In genomic region chr15:68658641-68659358, GRCh38 we compare ENCODE assay signal across 18 cellular contexts.
A peak's percentile ranks its signal among the peaks of the same experiment; 100 is the strongest.
DNase-seq lines count a peak whose midpoint lies in the region; ATAC-seq and TF ChIP-seq lines count a peak whose summit lies in the region.
"Had no signal": no experiment of that assay in that cellular context is flagged by ENCODE, and none has a peak within 500 bp of the region (broad histone marks: within the 10 kb centered on the region; RNA-seq: fewer than 3 reads in every experiment).

No MANE protein-coding gene starts in this region.

- no peak overlapping the region for H3K4me2 ChIP-seq in IMR-90 (ENCODE audit: low read depth, low read length)

- in situ Hi-C loops in IMR-90 (cut with MboI; ENCODE audit: low sequenced_read_pairs), result no loop called here

- H3K18ac ChIP-seq in IMR-90 (ENCODE audit: low read depth, low read length), result no peak overlapping the region

- TF ChIP-seq POLR2A in IMR-90 (IDR thresholded peaks at IDR 0.05; ENCODE audit: low read depth, low read length), result no peak

- no peaks in the 10 kb centered on the region for H3K9me3 ChIP-seq in IMR-90 (ENCODE audit: control insufficient read depth, insufficient read depth, low read length)
- H3K9me3 ChIP-seq: lower lobe of right lung had no signal

- no peak overlapping the region for H3K56ac ChIP-seq in IMR-90 (ENCODE audit: extremely low read depth, insufficient read depth, low read length)

- no peak overlapping the region for H3K14ac ChIP-seq in IMR-90 (replicated peaks; ENCODE audit: low read depth, low read length)

- H3K9ac ChIP-seq in IMR-90 (ENCODE audit: low read depth, low read length), result no peak overlapping the region
- H3K9ac ChIP-seq: parathyroid adenoma had no signal

- intact Hi-C loops in IMR-90 (cut with micrococcal nuclease) (no loop called here), dorsolateral prefrontal cortex (cut with DNase I) (loop anchor here in 1 of 2 donors (2.0 to 5.0 kb wide), 2 partner anchors 16 to 101 kb away; no protein-coding TSS in a partner anchor), sciatic nerve (cut with DNase I) (no loop called here)

- no peaks in the 10 kb centered on the region for H3K36me3 Mint-ChIP-seq in stimulated activated effector memory CD8-positive, alpha-beta T cell treated with anti-CD3 and anti-CD28 coated beads, Interleukin-12 subunit alpha, Interleukin-12 subunit beta, amount 100 ng/mL, for 72 hours
- H3K36me3 Mint-ChIP-seq: activated CD4-positive, alpha-beta memory T cell treated with anti-CD3 and anti-CD28 coated beads for 36 hours; activated naive CD4-positive, alpha-beta T cell treated with anti-CD3 and anti-CD28 coated beads, Interleukin-2, amount 50 U/mL, for 24 hours had no signal

- no peak overlapping the region for H2BK20ac ChIP-seq in IMR-90 (ENCODE audit: low read depth, low read length)

- no peak overlapping the region for H3K4me3 Mint-ChIP-seq in stimulated activated effector memory CD8-positive, alpha-beta T cell treated with anti-CD3 and anti-CD28 coated beads, Interleukin-12 subunit alpha, Interleukin-12 subunit beta, amount 100 ng/mL, for 72 hours
- H3K4me3 Mint-ChIP-seq: activated CD4-positive, alpha-beta memory T cell treated with anti-CD3 and anti-CD28 coated beads for 36 hours; activated naive CD4-positive, alpha-beta T cell treated with anti-CD3 and anti-CD28 coated beads, Interleukin-2, amount 50 U/mL, for 24 hours had no signal

- ATAC-seq in IMR-90 (ENCODE audit: low read depth) (0 out of 2 replicates have a peak, but pooled peaks have one; percentile 32), sciatic nerve (no peak)
- no peak for ATAC-seq in stimulated activated effector memory CD8-positive, alpha-beta T cell treated with anti-CD3 and anti-CD28 coated beads, Interleukin-12 subunit alpha, Interleukin-12 subunit beta, amount 100 ng/mL, for 72 hours

- H3K79me1 ChIP-seq in IMR-90 (ENCODE audit: low read depth in 1 of 2, low read length in 2 of 2), result no peaks in the 10 kb centered on the region

- dilution Hi-C loops in IMR-90 (cut with HindIII; ENCODE audit: low sequenced_read_pairs, unreplicated experiment), result no loop called here

- no peak overlapping the region for H2BK120ac ChIP-seq in IMR-90 (ENCODE audit: low read depth, low read length)

- CTCF ChIA-PET in IMR-90 (lab: Yijun Ruan, JAX), result interaction anchor here (1.3 kb wide), 1 partner anchor 14 kb away, joined by 8 read pairs; no protein-coding TSS in a partner anchor

- no peak overlapping the region for H3K4ac ChIP-seq in IMR-90 (ENCODE audit: low read depth, low read length)

- no peaks in the 10 kb centered on the region for H3K9me3 Mint-ChIP-seq in stimulated activated effector memory CD8-positive, alpha-beta T cell treated with anti-CD3 and anti-CD28 coated beads, Interleukin-12 subunit alpha, Interleukin-12 subunit beta, amount 100 ng/mL, for 72 hours

- no peaks in the 10 kb centered on the region for H3K4me1 ChIP-seq in IMR-90 (ENCODE audit: control insufficient read depth, insufficient read depth, low read length)
- H3K4me1 ChIP-seq: esophagus muscularis mucosa, lower lobe of right lung, parathyroid adenoma had no signal

- H3K27me3 ChIP-seq in IMR-90 (ENCODE audit: control insufficient read depth, insufficient read depth, low read length) (no peaks in the 10 kb centered on the region), dorsolateral prefrontal cortex (no peaks in the 10 kb centered on the region)

- DNase-seq in NCI-H524 (lab: John Stamatoyannopoulos, UW), result peak; percentile 55 to 75
- no peak for DNase-seq in NCI-H524 treated with DMSO at 0.1 percent for 48 hours (lab: John Stamatoyannopoulos, UW)
- no peak for DNase-seq in IMR-90
- DNase-seq in dorsolateral prefrontal cortex, result peak in 8 of 10 donors; percentile 6 to 46 (median 30)
- DNase-seq in sciatic nerve (ENCODE audit: low spot score), result peak; percentile 12
- DNase-seq in EL, result no peak
- no peak for DNase-seq in stimulated activated effector memory CD8-positive, alpha-beta T cell treated with anti-CD3 and anti-CD28 coated beads, Interleukin-12 subunit alpha, Interleukin-12 subunit beta, amount 100 ng/mL, for 72 hours (ENCODE audit: low spot score in 2 of 2)
- DNase-seq in Kasumi-1 (lab: John Stamatoyannopoulos, UW), result no peak
- DNase-seq: activated CD4-positive, alpha-beta memory T cell treated with anti-CD3 and anti-CD28 coated beads for 36 hours; DMS153; lower lobe of right lung; NCI-H1436 treated with DMSO at 0.1 percent for 48 hours; small intestine; stimulated activated CD8-positive, alpha-beta memory T cell treated with anti-CD3 and anti-CD28 coated beads, Interleukin-4, amount 100 ng/mL, for 48 hours; T-helper 1 cell had no signal

- no peaks in the 10 kb centered on the region; the same call in 1 of the 2 replicates for H4K20me1 ChIP-seq in IMR-90 (ENCODE audit: insufficient read depth, low read length)

- no peak overlapping the region for H4K91ac ChIP-seq in IMR-90 (ENCODE audit: insufficient read depth, low read depth, low read length)

- TF ChIP-seq CTCF in IMR-90 (conservative IDR thresholded peaks at IDR 0.05; ENCODE audit: low read depth, low read length), result no peak
- TF ChIP-seq CTCF in dorsolateral prefrontal cortex (IDR thresholded peaks at IDR 0.05 in 54 of 56, conservative IDR thresholded peaks at IDR 0.05 in 2 of 56; ENCODE audit: low read depth in 1 of 56, partially characterized antibody in 56 of 56), result peak in 19 of 56 donors; percentile 6 to 46 (median 25)

- no peak overlapping the region for H4K5ac ChIP-seq in IMR-90 (ENCODE audit: low read depth, low read length)

- H3K23ac ChIP-seq in IMR-90 (ENCODE audit: low read depth, low read length), result no peak overlapping the region

- H3K4me3 ChIP-seq in IMR-90 (ENCODE audit: insufficient read depth, low read depth, low read length) (no peak overlapping the region), dorsolateral prefrontal cortex (no peak overlapping the region)
- H3K4me3 ChIP-seq: esophagus muscularis mucosa, lower lobe of right lung had no signal

- peaks cover 8% of the 10 kb centered on the region; the same call in 1 of the 2 replicates for H3K9me1 ChIP-seq in IMR-90 (ENCODE audit: insufficient read depth, low read length)

- H4K8ac ChIP-seq in IMR-90 (ENCODE audit: low read depth in 2 of 2, low read length in 2 of 2), result no peak overlapping the region

- H2AFZ ChIP-seq in IMR-90 (replicated peaks; ENCODE audit: low read length, poor library complexity), result no peak overlapping the region
- H2AFZ ChIP-seq: parathyroid adenoma had no signal

- H3K4me1 Mint-ChIP-seq in stimulated activated effector memory CD8-positive, alpha-beta T cell treated with anti-CD3 and anti-CD28 coated beads, Interleukin-12 subunit alpha, Interleukin-12 subunit beta, amount 100 ng/mL, for 72 hours, result no peaks in the 10 kb centered on the region
- H3K4me1 Mint-ChIP-seq: activated naive CD4-positive, alpha-beta T cell treated with anti-CD3 and anti-CD28 coated beads, Interleukin-2, amount 50 U/mL, for 24 hours had no signal

- no peak overlapping the region for H2AK5ac ChIP-seq in IMR-90 (ENCODE audit: low read depth, low read length)

- no peaks in the 10 kb centered on the region for H3K36me3 ChIP-seq in IMR-90 (ENCODE audit: control insufficient read depth, insufficient read depth, low read length)
- H3K36me3 ChIP-seq: esophagus muscularis mucosa, lower lobe of right lung had no signal

- POLR2A ChIA-PET in IMR-90 (lab: Charles Lee; ENCODE audit: unreplicated experiment), result no interaction called here

- no peak overlapping the region for H2BK5ac ChIP-seq in IMR-90 (ENCODE audit: low read depth, low read length, poor library complexity, severe bottlenecking)

- no TSS peak for BruUV-seq in IMR-90 (replicated peaks; lab: Mats Ljungman, UMichigan)

- no peak overlapping the region for H3K27ac Mint-ChIP-seq in stimulated activated effector memory CD8-positive, alpha-beta T cell treated with anti-CD3 and anti-CD28 coated beads, Interleukin-12 subunit alpha, Interleukin-12 subunit beta, amount 100 ng/mL, for 72 hours
- H3K27ac Mint-ChIP-seq: activated CD4-positive, alpha-beta memory T cell treated with anti-CD3 and anti-CD28 coated beads for 36 hours; activated naive CD4-positive, alpha-beta T cell treated with anti-CD3 and anti-CD28 coated beads, Interleukin-2, amount 50 U/mL, for 24 hours had no signal

- no CpG with 5 or more reads among the region's 8 CpGs for WGBS in IMR-90 (ENCODE audit: extremely low coverage in 2 of 2, insufficient read length in 1 of 2), 2 experiments

- H2BK15ac ChIP-seq in IMR-90 (ENCODE audit: low read depth, low read length), result no peak overlapping the region

- H3K27ac ChIP-seq in IMR-90 (ENCODE audit: insufficient read depth, low read length), result no peak overlapping the region
- peak overlapping the region in 53 of 59 donors; percentile 4 to 98 (median 72) for H3K27ac ChIP-seq in dorsolateral prefrontal cortex
- H3K27ac ChIP-seq: esophagus muscularis mucosa, lower lobe of right lung, parathyroid adenoma had no signal

- no peak overlapping the region for H2AK9ac ChIP-seq in IMR-90 (replicated peaks; ENCODE audit: low read depth, low read length, poor library complexity)

- TF ChIP-seq RAD21 in IMR-90 (IDR thresholded peaks at IDR 0.05; ENCODE audit: low read length), result no peak

TF ChIP-seq in IMR-90, 13 proteins besides CTCF, POLR2A, EP300 and RAD21 (continues in another document):
- no peak for TF ChIP-seq NFE2L2 (IDR thresholded peaks at IDR 0.05; ENCODE audit: low read depth, low read length)
- TF ChIP-seq RCOR1 (IDR thresholded peaks at IDR 0.05; ENCODE audit: insufficient replicate concordance, low read length), result no peak
- TF ChIP-seq, protein P1, sequence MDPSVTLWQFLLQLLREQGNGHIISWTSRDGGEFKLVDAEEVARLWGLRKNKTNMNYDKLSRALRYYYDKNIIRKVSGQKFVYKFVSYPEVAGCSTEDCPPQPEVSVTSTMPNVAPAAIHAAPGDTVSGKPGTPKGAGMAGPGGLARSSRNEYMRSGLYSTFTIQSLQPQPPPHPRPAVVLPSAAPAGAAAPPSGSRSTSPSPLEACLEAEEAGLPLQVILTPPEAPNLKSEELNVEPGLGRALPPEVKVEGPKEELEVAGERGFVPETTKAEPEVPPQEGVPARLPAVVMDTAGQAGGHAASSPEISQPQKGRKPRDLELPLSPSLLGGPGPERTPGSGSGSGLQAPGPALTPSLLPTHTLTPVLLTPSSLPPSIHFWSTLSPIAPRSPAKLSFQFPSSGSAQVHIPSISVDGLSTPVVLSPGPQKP (IDR thresholded peaks at IDR 0.05; ENCODE audit: borderline replicate concordance, low read depth, low read length), result no peak
- TF ChIP-seq FOS (IDR thresholded peaks at IDR 0.05; ENCODE audit: low read depth, low read length), result no peak
- TF ChIP-seq BHLHE40 (IDR thresholded peaks at IDR 0.05; ENCODE audit: low read depth, low read length), result no peak
- TF ChIP-seq USF2 (IDR thresholded peaks at IDR 0.05; ENCODE audit: low read depth, low read length), result no peak
- TF ChIP-seq MAFK (IDR thresholded peaks at IDR 0.05; ENCODE audit: low read depth, low read length), result no peak

Comparison
In these comparisons a context has a peak if more than half of its experiments do, and no peak if none do; other contexts are left out.
1. DNase-seq: peak in NCI-H524 (2 of 2), dorsolateral prefrontal cortex (8 of 10) and sciatic nerve (single experiment); none in NCI-H524 treated with DMSO at 0.1 percent for 48 hours (single experiment), IMR-90 (single experiment), EL (single experiment), stimulated activated effector memory CD8-positive, alpha-beta T cell treated with anti-CD3 and anti-CD28 coated beads, Interleukin-12 subunit alpha, Interleukin-12 subunit beta, amount 100 ng/mL, for 72 hours (0 of 2) and Kasumi-1 (0 of 2).